ENCODE assay signal across 1 cellular context in the genomic region with DNA sequence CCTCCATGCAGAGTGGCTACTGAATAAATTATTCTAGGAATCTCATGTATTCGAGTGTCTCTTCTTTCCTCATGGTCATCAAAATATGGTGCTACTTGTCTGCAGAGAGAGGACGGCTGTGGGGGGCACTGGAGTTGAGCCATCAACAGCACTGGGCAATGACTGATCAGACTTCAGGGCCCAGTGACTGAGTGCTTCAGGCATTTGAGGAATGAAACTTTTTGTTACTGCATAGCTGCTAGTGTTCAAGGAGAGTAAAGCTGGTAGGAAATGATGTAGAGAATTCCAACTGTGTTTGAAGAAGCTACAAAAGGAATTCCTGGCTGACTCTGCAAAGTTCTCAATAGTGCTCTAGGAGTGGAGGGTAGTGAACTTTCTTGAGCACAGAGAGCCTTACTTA.
TF ChIP-seq lines count a peak whose summit lies in the region.

No MANE protein-coding gene starts in this region.

TF ChIP-seq in HepG2, 621 proteins besides CTCF, POLR2A, EP300 and RAD21 (continued from another document):
- TF ChIP-seq, protein P1, sequence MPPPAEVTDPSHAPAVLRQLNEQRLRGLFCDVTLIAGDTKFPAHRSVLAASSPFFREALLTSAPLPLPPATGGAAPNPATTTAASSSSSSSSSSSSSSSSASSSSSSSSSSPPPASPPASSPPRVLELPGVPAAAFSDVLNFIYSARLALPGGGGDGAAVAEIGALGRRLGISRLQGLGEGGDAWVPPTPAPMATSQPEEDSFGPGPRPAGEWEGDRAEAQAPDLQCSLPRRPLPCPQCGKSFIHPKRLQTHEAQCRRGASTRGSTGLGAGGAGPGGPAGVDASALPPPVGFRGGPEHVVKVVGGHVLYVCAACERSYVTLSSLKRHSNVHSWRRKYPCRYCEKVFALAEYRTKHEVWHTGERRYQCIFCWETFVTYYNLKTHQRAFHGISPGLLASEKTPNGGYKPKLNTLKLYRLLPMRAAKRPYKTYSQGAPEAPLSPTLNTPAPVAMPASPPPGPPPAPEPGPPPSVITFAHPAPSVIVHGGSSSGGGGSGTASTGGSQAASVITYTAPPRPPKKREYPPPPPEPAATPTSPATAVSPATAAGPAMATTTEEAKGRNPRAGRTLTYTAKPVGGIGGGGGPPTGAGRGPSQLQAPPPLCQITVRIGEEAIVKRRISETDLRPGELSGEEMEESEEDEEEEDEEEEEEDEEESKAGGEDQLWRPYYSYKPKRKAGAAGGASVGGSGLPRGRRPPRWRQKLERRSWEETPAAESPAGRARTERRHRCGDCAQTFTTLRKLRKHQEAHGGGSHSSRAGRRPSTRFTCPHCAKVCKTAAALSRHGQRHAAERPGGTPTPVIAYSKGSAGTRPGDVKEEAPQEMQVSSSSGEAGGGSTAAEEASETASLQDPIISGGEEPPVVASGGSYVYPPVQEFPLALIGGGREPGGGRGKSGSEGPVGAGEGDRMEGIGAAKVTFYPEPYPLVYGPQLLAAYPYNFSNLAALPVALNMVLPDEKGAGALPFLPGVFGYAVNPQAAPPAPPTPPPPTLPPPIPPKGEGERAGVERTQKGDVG (CRISPR knock-in tag; IDR thresholded peaks at IDR 0.05; ENCODE audit: borderline replicate concordance) = no peak
- TF ChIP-seq RFXANK (CRISPR knock-in tag; IDR thresholded peaks at IDR 0.05) = no peak
